ENCODE assay signal across 10 cellular contexts in genomic region chr1:3747903-3748302, GRCh38.
DNase-seq lines count a peak whose midpoint lies in the region; TF ChIP-seq lines count a peak whose summit lies in the region.
"Had no signal": no experiment of that assay in that cellular context is flagged by ENCODE, and none has a peak within 500 bp of the region (broad histone marks: within the 10 kb centered on the region; RNA-seq: fewer than 3 reads in every experiment).

No MANE protein-coding gene starts in this region.

- H3K27ac ChIP-seq in BLaER1 treated with 17β-estradiol and CSF1 and Interleukin-3, amounts not matched to agents 10 nM and 100 nM, result no peak overlapping the region
- H3K27ac ChIP-seq in MM.1S (ENCODE audit: low read length) (no peak overlapping the region), coronary artery (no peak overlapping the region)

- TF ChIP-seq CTCF in MM.1S (IDR thresholded peaks at IDR 0.05; ENCODE audit: low read length) (no peak), coronary artery (IDR thresholded peaks at IDR 0.05) (no peak)

- no peaks in the 10 kb centered on the region for H3K79me2 ChIP-seq in MM.1S (ENCODE audit: low read length)

- H4K20me1 ChIP-seq in BLaER1 treated with 17β-estradiol and CSF1 and Interleukin-3, amounts not matched to agents 10 nM and 100 nM, result peaks cover 0 to 25% (median 17%) of the 10 kb centered on the region in 11 experiments; a peak in 17 of 22 replicates
- H4K20me1 ChIP-seq in MM.1S (ENCODE audit: insufficient read depth, low read length), result no peaks in the 10 kb centered on the region

- no peaks in the 10 kb centered on the region for H3F3A ChIP-seq in MM.1S (ENCODE audit: insufficient read depth, low read length)

- peaks cover 1 to 11% (median 3%) of the 10 kb centered on the region in 11 experiments; a peak in 18 of 22 replicates for H3K36me3 ChIP-seq in BLaER1 treated with 17β-estradiol and CSF1 and Interleukin-3, amounts not matched to agents 10 nM and 100 nM
- H3K36me3 ChIP-seq in MM.1S (replicated peaks; ENCODE audit: insufficient read depth, low read length), result no peaks in the 10 kb centered on the region
- H3K36me3 ChIP-seq in neuron (ENCODE audit: insufficient read depth, low read length), result peaks cover 11% of the 10 kb centered on the region
- H3K36me3 ChIP-seq: adrenal gland had no signal

- no peaks in the 10 kb centered on the region for H3K27me3 ChIP-seq in BLaER1 treated with 17β-estradiol and CSF1 and Interleukin-3, amounts not matched to agents 10 nM and 100 nM
- peaks cover 33% of the 10 kb centered on the region for H3K27me3 ChIP-seq in MM.1S (replicated peaks; ENCODE audit: insufficient read depth, low read length)
- peaks cover 8% of the 10 kb centered on the region for H3K27me3 ChIP-seq in neuron (ENCODE audit: insufficient read depth, low read length)
- H3K27me3 ChIP-seq: adrenal gland had no signal

- peak overlapping the region in 9 of 11 experiments; percentile 70 to 86 (median 84); a peak in 12 of 22 replicates for H3K9ac ChIP-seq in BLaER1 treated with 17β-estradiol and CSF1 and Interleukin-3, amounts not matched to agents 10 nM and 100 nM
- no peak overlapping the region for H3K9ac ChIP-seq in MM.1S (ENCODE audit: low read length)

- H3K9me3 ChIP-seq in BLaER1 treated with 17β-estradiol and CSF1 and Interleukin-3, amounts not matched to agents 10 nM and 100 nM (replicated peaks in 1 of 11), result no peaks in the 10 kb centered on the region
- H3K9me3 ChIP-seq in MM.1S (replicated peaks; ENCODE audit: insufficient read depth, low read length) (no peaks in the 10 kb centered on the region), neuron (ENCODE audit: low read length) (no peaks in the 10 kb centered on the region)
- H3K9me3 ChIP-seq: adrenal gland had no signal

- DNase-seq in MM.1S, result no peak
- no peak for DNase-seq in coronary artery (ENCODE audit: low spot score)
- DNase-seq in NCI-H82 (lab: John Stamatoyannopoulos, UW), result no peak
- DNase-seq in GDM1 (lab: John Stamatoyannopoulos, UW), result no peak
- DNase-seq in hippocampal formation (lab: John Stamatoyannopoulos, UW), result no peak
- DNase-seq in KG1 (lab: John Stamatoyannopoulos, UW), result no peak
- DNase-seq: GF-D8 had no signal

- H3K4me1 ChIP-seq in BLaER1 treated with 17β-estradiol and CSF1 and Interleukin-3, amounts not matched to agents 10 nM and 100 nM, result peaks cover 20 to 40% (median 36%) of the 10 kb centered on the region in 10 experiments
- H3K4me1 ChIP-seq in MM.1S (ENCODE audit: low read length) (peaks cover 5% of the 10 kb centered on the region; the same call in 1 of the 2 replicates), neuron (ENCODE audit: insufficient read depth, low read length) (peaks cover 13% of the 10 kb centered on the region)

- no peaks in the 10 kb centered on the region for H3K9me2 ChIP-seq in MM.1S (replicated peaks; ENCODE audit: insufficient read depth, low read length)

- H3K4me2 ChIP-seq in BLaER1 treated with 17β-estradiol and CSF1 and Interleukin-3, amounts not matched to agents 10 nM and 100 nM, result peak overlapping the region; percentile 81 to 100 (median 99)
- H3K4me2 ChIP-seq in MM.1S (ENCODE audit: low read depth, low read length), result peak overlapping the region; percentile 60; the same call in 1 of the 2 replicates

- H2AFZ ChIP-seq in MM.1S (ENCODE audit: low read length) (no peak overlapping the region), neuron (ENCODE audit: low read depth, low read length) (peak overlapping the region; percentile 78)

- H3K4me3 ChIP-seq in BLaER1 treated with 17β-estradiol and CSF1 and Interleukin-3, amounts not matched to agents 10 nM and 100 nM, result peak overlapping the region; percentile 57 to 86 (median 76)
- H3K4me3 ChIP-seq in MM.1S (ENCODE audit: low read length) (peak overlapping the region; percentile 46), coronary artery (peak overlapping the region; percentile 71), neuron (ENCODE audit: low read length) (peak overlapping the region; percentile 79)
